24 cellular contexts compared by ENCODE assay signal in the genomic region with DNA sequence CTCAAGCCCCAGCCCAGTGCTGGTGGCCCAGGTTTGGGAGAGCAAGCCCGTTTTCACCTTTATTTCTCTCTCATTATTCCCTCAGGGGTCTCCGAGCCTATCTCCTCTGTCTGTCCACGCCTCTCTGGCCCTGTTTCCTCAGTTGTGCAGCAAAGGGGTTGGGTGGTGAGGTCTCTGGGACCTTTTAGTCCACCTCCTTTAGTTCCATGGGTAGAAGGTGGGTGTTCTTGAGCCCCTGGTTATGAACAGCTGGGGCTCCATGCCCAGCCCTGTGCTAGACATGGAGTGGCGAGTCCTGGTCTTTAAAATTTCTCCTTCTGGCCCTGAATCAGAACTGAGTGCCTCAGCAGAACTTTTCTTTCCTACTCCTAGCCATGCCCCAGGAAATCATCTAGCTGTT. TPM values are rescaled to one million over a fixed set of nuclear protein-coding genes. Genes with fewer than 3 reads are reported as not detected.
"Had no signal": no experiment of that assay in that cellular context is flagged by ENCODE, and none has a peak within 500 bp of the region (broad histone marks: within the 10 kb centered on the region; RNA-seq: fewer than 3 reads in every experiment).

No MANE protein-coding gene starts in this region.

- DNase-seq: IMR-90, Karpas-422, KG1, MG63, NCI-H1092, NCI-H1105 treated with DMSO at 0.1 percent for 48 hours, NCI-H1417 treated with DMSO at 0.1 percent for 48 hours, NCI-H146, NCI-H1694 treated with DMSO at 0.1 percent for 48 hours, NCI-H1930, NCI-H2081, NCI-H2107, NCI-H2227 treated with DMSO at 0.1 percent for 48 hours, NCI-H524, NCI-H69, NCI-H774, Right ventricle myocardium superior, RPMI8226, SIG-M5 had no signal

- H3K4me3 ChIP-seq: MG63, SJSA1, SK-N-MC had no signal

- H3K36me3 ChIP-seq: MG63, SJSA1 had no signal

- ATAC-seq: HepG2 had no signal

- H3K27ac ChIP-seq: SJSA1, SK-N-MC had no signal

- H3K4me1 ChIP-seq: SJSA1 had no signal

- H3K9me3 ChIP-seq: MG63, SJSA1 had no signal

RNA-seq across cellular contexts. Expression of a gene that starts 1.3 kb away (rescaled TPM):
- total RNA-seq: HepG2, HT1080, IMR-90, NCI-H460, Right ventricle myocardium superior, SJSA1 had no signal
- polyA plus RNA-seq: IMR-90 had no signal
